In the genomic region with DNA sequence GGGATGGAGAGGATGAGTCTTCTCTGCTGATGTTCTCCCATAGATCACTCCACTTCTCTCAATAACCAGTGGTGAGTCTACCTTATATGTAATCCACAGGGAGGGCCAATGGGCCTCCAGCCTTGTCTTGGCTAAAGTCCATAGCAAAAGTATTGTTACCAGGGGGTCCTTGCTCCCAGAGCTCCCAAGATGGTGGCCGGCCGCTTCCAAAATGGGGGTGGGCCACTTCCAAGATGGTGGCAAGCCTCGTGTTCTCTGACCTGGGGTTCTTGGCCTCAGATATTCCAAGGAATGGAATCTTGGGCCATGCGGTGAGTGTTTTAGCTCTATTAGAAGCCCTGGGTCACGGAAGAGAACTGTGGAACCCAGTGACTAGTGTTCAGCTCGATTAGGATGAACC, we compare ENCODE assay signal across 30 cellular contexts. TPM values are rescaled to one million over a fixed set of nuclear protein-coding genes. Genes with fewer than 3 reads are reported as not detected.
"Had no signal": no experiment of that assay in that cellular context is flagged by ENCODE, and none has a peak within 500 bp of the region (broad histone marks: within the 10 kb centered on the region; RNA-seq: fewer than 3 reads in every experiment).

No MANE protein-coding gene starts in this region.

- H3K36me3 ChIP-seq: neutrophil, pancreas, prostate gland, right lobe of liver, sigmoid colon, stomach, thoracic aorta, thyroid gland, tibial nerve, upper lobe of left lung, vagina had no signal

- H3K27me3 ChIP-seq: neutrophil, pancreas, right lobe of liver, sigmoid colon, thyroid gland, tibial nerve, upper lobe of left lung, vagina had no signal

- H3K9me3 Mint-ChIP-seq: natural killer cell treated with Interleukin-12 subunit alpha and Interleukin-12 subunit beta and Interleukin-15 and Interleukin-18, amount 100 ng/mL, for 72 hours; nephron progenitor cell; neural crest cell; stimulated activated effector memory CD8-positive, alpha-beta T cell treated with anti-CD3 and anti-CD28 coated beads, Interleukin-12 subunit alpha, Interleukin-12 subunit beta, amount 100 ng/mL, for 72 hours; stimulated activated naive B cell treated with anti-CD40 and anti-IgM and Interleukin-4, amounts not matched to agents 10 μg/mL and 1 μg/mL and 100 μg/mL, for 72 hours; stimulated activated naive CD8-positive, alpha-beta T cell treated with anti-CD3 and anti-CD28 coated beads, Interleukin-15, Interleukin-2, amounts not matched to agents 100 ng/mL and 50 ng/mL, for 24 hours had no signal

- H3K36me3 Mint-ChIP-seq: naive thymus-derived CD8-positive, alpha-beta T cell; natural killer cell treated with Interleukin-12 subunit alpha and Interleukin-12 subunit beta and Interleukin-15 and Interleukin-18, amount 100 ng/mL, for 72 hours; stimulated activated effector memory CD8-positive, alpha-beta T cell treated with anti-CD3 and anti-CD28 coated beads, Interleukin-12 subunit alpha, Interleukin-12 subunit beta, amount 100 ng/mL, for 72 hours; stimulated activated naive B cell treated with anti-CD40 and anti-IgM and Interleukin-4, amounts not matched to agents 10 μg/mL and 1 μg/mL and 100 μg/mL, for 72 hours had no signal

- H3K27ac ChIP-seq: neutrophil, pancreas, prostate gland, right lobe of liver, sigmoid colon, stomach, thoracic aorta, thyroid gland, tibial nerve, upper lobe of left lung, vagina had no signal

- ATAC-seq: naive thymus-derived CD8-positive, alpha-beta T cell; natural killer cell treated with Interleukin-12 subunit alpha and Interleukin-12 subunit beta and Interleukin-15 and Interleukin-18, amount 100 ng/mL, for 72 hours; pancreas; right cardiac atrium; right lobe of liver; stimulated activated effector memory CD8-positive, alpha-beta T cell treated with anti-CD3 and anti-CD28 coated beads, Interleukin-12 subunit alpha, Interleukin-12 subunit beta, amount 100 ng/mL, for 72 hours; stimulated activated naive B cell treated with anti-CD40 and anti-IgM and Interleukin-4, amounts not matched to agents 10 μg/mL and 1 μg/mL and 100 μg/mL, for 72 hours had no signal

- H3K4me3 ChIP-seq: pancreas, prostate gland, right lobe of liver, sigmoid colon, stomach, thoracic aorta, thyroid gland, tibial nerve, upper lobe of left lung, vagina had no signal

- H3K4me3 Mint-ChIP-seq: naive thymus-derived CD8-positive, alpha-beta T cell; natural killer cell treated with Interleukin-12 subunit alpha and Interleukin-12 subunit beta and Interleukin-15 and Interleukin-18, amount 100 ng/mL, for 72 hours; nephron progenitor cell; neural crest cell; stimulated activated effector memory CD8-positive, alpha-beta T cell treated with anti-CD3 and anti-CD28 coated beads, Interleukin-12 subunit alpha, Interleukin-12 subunit beta, amount 100 ng/mL, for 72 hours; stimulated activated naive B cell treated with anti-CD40 and anti-IgM and Interleukin-4, amounts not matched to agents 10 μg/mL and 1 μg/mL and 100 μg/mL, for 72 hours; stimulated activated naive CD8-positive, alpha-beta T cell treated with anti-CD3 and anti-CD28 coated beads, Interleukin-15, Interleukin-2, amounts not matched to agents 100 ng/mL and 50 ng/mL, for 24 hours had no signal

- H3K4me1 Mint-ChIP-seq: naive thymus-derived CD8-positive, alpha-beta T cell; nephron progenitor cell; stimulated activated effector memory CD8-positive, alpha-beta T cell treated with anti-CD3 and anti-CD28 coated beads, Interleukin-12 subunit alpha, Interleukin-12 subunit beta, amount 100 ng/mL, for 72 hours; stimulated activated naive B cell treated with anti-CD40 and anti-IgM and Interleukin-4, amounts not matched to agents 10 μg/mL and 1 μg/mL and 100 μg/mL, for 72 hours had no signal

- H3K4me1 ChIP-seq: pancreas, prostate gland, right lobe of liver, sigmoid colon, stomach, thyroid gland, tibial nerve, upper lobe of left lung, vagina had no signal

- H3K27ac Mint-ChIP-seq: naive thymus-derived CD8-positive, alpha-beta T cell; natural killer cell treated with Interleukin-12 subunit alpha and Interleukin-12 subunit beta and Interleukin-15 and Interleukin-18, amount 100 ng/mL, for 72 hours; nephron progenitor cell; stimulated activated effector memory CD8-positive, alpha-beta T cell treated with anti-CD3 and anti-CD28 coated beads, Interleukin-12 subunit alpha, Interleukin-12 subunit beta, amount 100 ng/mL, for 72 hours; stimulated activated naive B cell treated with anti-CD40 and anti-IgM and Interleukin-4, amounts not matched to agents 10 μg/mL and 1 μg/mL and 100 μg/mL, for 72 hours; stimulated activated naive CD8-positive, alpha-beta T cell treated with anti-CD3 and anti-CD28 coated beads, Interleukin-15, Interleukin-2, amounts not matched to agents 100 ng/mL and 50 ng/mL, for 24 hours had no signal

- H3K9me3 ChIP-seq: neutrophil, pancreas, prostate gland, right lobe of liver, thoracic aorta, thyroid gland, tibial nerve, upper lobe of left lung, vagina had no signal

- DNase-seq: naive thymus-derived CD8-positive, alpha-beta T cell; nephron progenitor cell; nucleus accumbens; right cardiac atrium; right lobe of liver; sigmoid colon; small intestine; stimulated activated CD4-positive, alpha-beta T cell treated with anti-CD3 and anti-CD28 coated beads, Interleukin-15, amount 100 ng/mL, for 24 hours; stimulated activated CD4-positive, alpha-beta T cell treated with anti-CD3 and anti-CD28 coated beads, Interleukin-2, amount 100 ng/mL, for 24 hours; stimulated activated CD4-positive, alpha-beta T cell treated with anti-CD3 and anti-CD28 coated beads, Interleukin-2, amount 100 ng/mL, for 48 hours; stimulated activated CD4-positive, alpha-beta T cell treated with anti-CD3 and anti-CD28 coated beads, Interleukin-4, amount 100 ng/mL, for 24 hours; stimulated activated naive B cell treated with anti-CD40 and anti-IgM and Interleukin-4, amounts not matched to agents 10 μg/mL and 1 μg/mL and 100 μg/mL, for 72 hours; stimulated activated naive CD4-positive, alpha-beta T cell treated with Interleukin-2 at 50 U/mL for 16 hours; stomach; thyroid gland; trophoblast cell; upper lobe of left lung had no signal

RNA-seq across cellular contexts. Expression of a gene that starts 12.0 kb away (rescaled TPM):
- total RNA-seq: naive thymus-derived CD8-positive, alpha-beta T cell; natural killer cell treated with Interleukin-12 subunit alpha and Interleukin-12 subunit beta and Interleukin-15 and Interleukin-18, amount 100 ng/mL, for 72 hours; omental fat pad; osteocyte; renal cortical epithelial cell; right cardiac atrium; thoracic aorta; thyroid gland; tibial nerve had no signal
- polyA plus RNA-seq: naive thymus-derived CD8-positive, alpha-beta T cell; right cardiac atrium had no signal
